ENCODE assay signal across 9 cellular contexts in the genomic region with DNA sequence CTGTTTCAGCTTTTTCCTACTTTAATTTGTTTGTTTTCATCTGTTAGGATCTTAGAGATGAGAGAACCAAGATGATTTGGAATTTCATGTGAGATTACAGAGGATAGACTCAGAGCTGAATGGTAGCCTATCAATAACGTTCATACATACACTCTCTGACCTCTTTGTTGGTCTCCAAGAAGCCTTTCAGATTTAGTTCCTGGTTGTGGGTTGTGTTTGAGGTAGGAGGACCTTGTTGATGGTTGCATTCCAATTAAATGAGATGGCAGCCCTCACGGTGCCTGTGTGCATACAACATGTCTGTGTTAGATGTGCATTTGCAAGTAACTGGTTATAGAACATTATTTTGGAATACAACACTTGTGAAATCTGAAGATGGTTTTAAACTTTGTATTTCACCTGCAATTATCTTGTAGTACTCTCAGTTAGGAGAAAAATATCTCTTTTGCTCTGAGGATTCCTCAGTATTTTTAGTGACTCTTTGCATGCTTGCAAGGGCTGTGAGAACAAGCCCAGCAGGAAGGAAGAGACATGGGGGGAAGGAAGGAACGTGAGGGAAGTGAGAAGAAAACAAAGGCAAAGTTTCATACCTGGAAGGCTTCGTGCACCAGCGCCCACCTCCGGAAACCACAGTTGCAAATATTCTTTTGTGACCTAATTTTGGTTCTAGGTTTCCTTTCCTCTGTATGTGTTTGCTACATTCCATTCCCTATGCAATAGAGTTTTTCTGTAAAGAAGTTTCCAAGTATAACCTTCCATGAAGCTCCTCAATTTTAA.
A peak's percentile ranks its signal among the peaks of the same experiment; 100 is the strongest.
DNase-seq lines count a peak whose midpoint lies in the region; ATAC-seq and TF ChIP-seq lines count a peak whose summit lies in the region.
"Had no signal": no experiment of that assay in that cellular context is flagged by ENCODE, and none has a peak within 500 bp of the region (broad histone marks: within the 10 kb centered on the region; RNA-seq: fewer than 3 reads in every experiment).

No MANE protein-coding gene starts in this region.

- no peak for ATAC-seq in left lobe of liver
- ATAC-seq in HG02678 (IDR thresholded peaks at IDR 0.05; ENCODE audit: unreplicated experiment), result no peak
- ATAC-seq in esophagus mucosa, result no peak

- peaks cover 23% of the 10 kb centered on the region for H3K4me1 ChIP-seq in SJSA1 (replicated peaks)

- peak; percentile 15 for DNase-seq in activated CD4-positive, alpha-beta T cell treated with anti-CD3 and anti-CD28 coated beads for 48 hours
- no peak for DNase-seq in activated CD4-positive, alpha-beta T cell treated with anti-CD3 and anti-CD28 coated beads for 1 hour
- peak in 1 of 2 experiments; percentile 52 for DNase-seq in SJSA1 (ENCODE audit: low read depth in 1 of 2, low spot score in 2 of 2)
- DNase-seq in choroid plexus epithelial cell (ENCODE audit: low read depth), result peak; percentile 79
- peak; percentile 18 for DNase-seq in stimulated activated CD4-positive, alpha-beta T cell treated with anti-CD3 and anti-CD28 coated beads, Interleukin-4, amount 100 ng/mL, for 24 hours
- DNase-seq in left lobe of liver (ENCODE audit: low spot score), result no peak
- DNase-seq: NCI-H345 had no signal

- H3K4me3 ChIP-seq in SJSA1 (no peak overlapping the region), choroid plexus epithelial cell (ENCODE audit: low read depth, low read length) (no peak overlapping the region)

- peak overlapping the region; percentile 21; the same call in 1 of the 2 replicates for H3K27ac ChIP-seq in SJSA1

- no peaks in the 10 kb centered on the region for H3K36me3 ChIP-seq in SJSA1

- no peak for TF ChIP-seq CTCF in choroid plexus epithelial cell (conservative IDR thresholded peaks at IDR 0.05; ENCODE audit: low read depth, low read length)

- no peaks in the 10 kb centered on the region for H3K9me3 ChIP-seq in SJSA1 (replicated peaks)

- H3K27me3 ChIP-seq in SJSA1 (replicated peaks), result no peaks in the 10 kb centered on the region

Comparison
In these comparisons a context has a peak if more than half of its experiments do, and no peak if none do; other contexts are left out.
1. DNase-seq: peak in activated CD4-positive, alpha-beta T cell treated with anti-CD3 and anti-CD28 coated beads for 48 hours (single experiment), choroid plexus epithelial cell (single experiment) and stimulated activated CD4-positive, alpha-beta T cell treated with anti-CD3 and anti-CD28 coated beads, Interleukin-4, amount 100 ng/mL, for 24 hours (single experiment); none in activated CD4-positive, alpha-beta T cell treated with anti-CD3 and anti-CD28 coated beads for 1 hour (single experiment) and left lobe of liver (single experiment).